In the genomic region with DNA sequence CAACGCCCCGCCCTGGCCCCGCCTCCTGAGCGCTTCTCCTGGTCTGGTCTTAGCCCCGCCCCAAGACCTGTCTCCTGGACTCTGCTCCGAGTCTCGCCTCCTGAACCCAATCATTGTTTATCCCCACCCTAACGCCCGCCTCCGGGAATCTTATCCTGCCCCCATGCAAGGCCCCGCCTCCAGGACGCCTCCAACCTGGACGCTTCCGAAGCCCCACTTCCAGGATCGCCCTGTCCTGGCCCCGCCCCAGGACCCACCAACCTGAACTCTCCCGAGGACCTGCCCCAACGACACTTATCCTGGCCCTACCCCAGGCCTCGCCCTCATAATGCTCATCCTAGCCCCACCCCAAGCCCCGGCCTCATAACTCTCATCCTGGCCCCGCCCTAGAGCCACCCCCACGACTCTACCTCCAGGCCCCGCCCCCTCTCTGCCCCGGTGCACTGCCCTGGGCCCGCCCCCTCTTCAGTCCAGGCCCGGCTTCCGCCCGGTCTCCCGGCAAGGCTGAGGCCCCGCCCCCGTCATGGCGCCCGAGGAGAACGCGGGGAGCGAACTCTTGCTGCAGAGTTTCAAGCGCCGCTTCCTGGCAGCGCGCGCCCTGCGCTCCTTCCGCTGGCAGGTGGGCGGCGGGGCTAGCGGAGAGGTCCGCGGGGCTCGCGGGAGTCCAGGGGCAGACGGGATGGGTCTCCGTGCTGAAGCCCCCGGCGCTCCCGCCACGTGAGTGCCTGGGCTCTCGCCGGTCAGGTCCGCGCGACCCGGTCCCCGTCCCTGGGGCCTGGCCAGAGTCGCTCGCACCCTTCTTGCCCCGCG, we compare ENCODE assay signal across 8 cellular contexts. TPM values are rescaled to one million over a fixed set of nuclear protein-coding genes. Genes with fewer than 3 reads are reported as not detected.
DNase-seq lines count a peak whose midpoint lies in the region; ATAC-seq lines count a peak whose summit lies in the region.

No MANE protein-coding gene starts in this region.

- H3K4me3 ChIP-seq in endocrine pancreas (ENCODE audit: control insufficient read depth, insufficient read depth, low read length): no peak overlapping the region

- H3K4me1 ChIP-seq in endocrine pancreas (ENCODE audit: control insufficient read depth, insufficient read depth, low read length): no peaks in the 10 kb centered on the region

- H3K27me3 ChIP-seq in endocrine pancreas (ENCODE audit: control insufficient read depth, insufficient read depth, low read length): no peaks in the 10 kb centered on the region

- no peaks in the 10 kb centered on the region for H3K36me3 ChIP-seq in endocrine pancreas (ENCODE audit: control insufficient read depth, insufficient read depth, low read length)

- DNase-seq in CMK (ENCODE audit: low read depth) (peak; percentile 95), HS-5 (ENCODE audit: low read depth) (peak; percentile 88), NOMO-1 (lab: John Stamatoyannopoulos, UW; ENCODE audit: unreplicated experiment in 2 of 2) (peak; percentile 92 to 97), mesenteric fat pad (ENCODE audit: low spot score) (peak; percentile 100)
- peak; percentile 92 to 96 (median 96) for DNase-seq in activated CD8-positive, alpha-beta memory T cell treated with anti-CD3 and anti-CD28 coated beads for 48 hours (ENCODE audit: low read depth in 2 of 3, low spot score in 2 of 3)
- peak; percentile 99 for DNase-seq in stimulated activated CD8-positive, alpha-beta memory T cell treated with anti-CD3 and anti-CD28 coated beads, Interleukin-15, amount 100 ng/mL, for 1 hour (ENCODE audit: low read depth)

- H3K9ac ChIP-seq in endocrine pancreas (ENCODE audit: control insufficient read depth, insufficient read depth, low read length): peak overlapping the region; percentile 60

- peak; percentile 80 for ATAC-seq in GM19468 (IDR thresholded peaks at IDR 0.05; ENCODE audit: extremely low read depth, unreplicated experiment)

- no peaks in the 10 kb centered on the region for H3K9me3 ChIP-seq in endocrine pancreas (ENCODE audit: control insufficient read depth, low read length)

RNA-seq across cellular contexts. Expression of gene DEFB108B, which starts 45.8 kb away (rescaled TPM):
- not detected for total RNA-seq in mesenteric fat pad
